27 cellular contexts compared by ENCODE assay signal in genomic region chr2:38039511-38039910, GRCh38.
"Had no signal": no experiment of that assay in that cellular context is flagged by ENCODE, and none has a peak within 500 bp of the region (broad histone marks: within the 10 kb centered on the region; RNA-seq: fewer than 3 reads in every experiment).

No MANE protein-coding gene starts in this region.

- H2AFZ ChIP-seq: parathyroid adenoma had no signal

- H3K27me3 ChIP-seq: right atrium auricular region, tibial artery, upper lobe of left lung had no signal

- H3K4me3 Mint-ChIP-seq: effector memory CD8-positive, alpha-beta T cell; naive B cell; natural killer cell treated with Interleukin-12 subunit alpha and Interleukin-12 subunit beta and Interleukin-15 and Interleukin-18, amount 100 ng/mL, for 72 hours; neural crest cell; stimulated activated effector memory CD8-positive, alpha-beta T cell treated with anti-CD3 and anti-CD28 coated beads, Interleukin-12 subunit alpha, Interleukin-12 subunit beta, amount 100 ng/mL, for 72 hours had no signal

- FAIRE-seq: endometrium had no signal

- H3K27ac ChIP-seq: esophagus squamous epithelium, lower lobe of right lung, parathyroid adenoma, right atrium auricular region, tibial artery, upper lobe of left lung had no signal

- H3K9me3 Mint-ChIP-seq: effector memory CD8-positive, alpha-beta T cell; natural killer cell treated with Interleukin-12 subunit alpha and Interleukin-12 subunit beta and Interleukin-15 and Interleukin-18, amount 100 ng/mL, for 72 hours; neural crest cell; stimulated activated effector memory CD8-positive, alpha-beta T cell treated with anti-CD3 and anti-CD28 coated beads, Interleukin-12 subunit alpha, Interleukin-12 subunit beta, amount 100 ng/mL, for 72 hours had no signal

- H3K27ac Mint-ChIP-seq: effector memory CD8-positive, alpha-beta T cell; progenitor cell of endocrine pancreas; stimulated activated effector memory CD8-positive, alpha-beta T cell treated with anti-CD3 and anti-CD28 coated beads, Interleukin-12 subunit alpha, Interleukin-12 subunit beta, amount 100 ng/mL, for 72 hours had no signal

- H3K9ac ChIP-seq: parathyroid adenoma had no signal

- DNase-seq: cortex of kidney; effector memory CD8-positive, alpha-beta T cell; erythroblast; esophagus squamous epithelium; glutamatergic neuron; heart right ventricle; hippocampal formation; islet precursor cell; left ventricle myocardium superior; lower lobe of right lung; mucosa of descending colon; naive B cell; stimulated activated CD4-positive, alpha-beta T cell treated with anti-CD3 and anti-CD28 coated beads, Interleukin-12 subunit alpha, Interleukin-12 subunit beta, amount 100 ng/mL, for 4 hours; stimulated activated CD4-positive, alpha-beta T cell treated with anti-CD3 and anti-CD28 coated beads, Interleukin-1b, Interleukin-23, amount 100 ng/mL, for 48 hours; stimulated activated CD4-positive, alpha-beta T cell treated with anti-CD3 and anti-CD28 coated beads, Interleukin-4, amount 100 ng/mL, for 24 hours; stimulated activated naive CD4-positive, alpha-beta T cell treated with Interleukin-2 at 50 U/mL for 16 hours; stomach; tibial artery; upper lobe of left lung had no signal

- H3K79me2 ChIP-seq: parathyroid adenoma had no signal

- H3K4me1 ChIP-seq: parathyroid adenoma had no signal

- H3K36me3 ChIP-seq: esophagus squamous epithelium, heart right ventricle, lower lobe of right lung, right atrium auricular region, stomach, tibial artery, upper lobe of left lung had no signal

- H3K4me1 Mint-ChIP-seq: neural crest cell had no signal

- H3K4me2 ChIP-seq: smooth muscle cell had no signal

- H3K9me3 ChIP-seq: esophagus squamous epithelium, lower lobe of right lung, mucosa of descending colon, right atrium auricular region, tibial artery, upper lobe of left lung had no signal

- H3K4me3 ChIP-seq: esophagus squamous epithelium, heart right ventricle, lower lobe of right lung, mucosa of descending colon, right atrium auricular region, smooth muscle cell, stomach, tibial artery, upper lobe of left lung had no signal
